In the genomic region with DNA sequence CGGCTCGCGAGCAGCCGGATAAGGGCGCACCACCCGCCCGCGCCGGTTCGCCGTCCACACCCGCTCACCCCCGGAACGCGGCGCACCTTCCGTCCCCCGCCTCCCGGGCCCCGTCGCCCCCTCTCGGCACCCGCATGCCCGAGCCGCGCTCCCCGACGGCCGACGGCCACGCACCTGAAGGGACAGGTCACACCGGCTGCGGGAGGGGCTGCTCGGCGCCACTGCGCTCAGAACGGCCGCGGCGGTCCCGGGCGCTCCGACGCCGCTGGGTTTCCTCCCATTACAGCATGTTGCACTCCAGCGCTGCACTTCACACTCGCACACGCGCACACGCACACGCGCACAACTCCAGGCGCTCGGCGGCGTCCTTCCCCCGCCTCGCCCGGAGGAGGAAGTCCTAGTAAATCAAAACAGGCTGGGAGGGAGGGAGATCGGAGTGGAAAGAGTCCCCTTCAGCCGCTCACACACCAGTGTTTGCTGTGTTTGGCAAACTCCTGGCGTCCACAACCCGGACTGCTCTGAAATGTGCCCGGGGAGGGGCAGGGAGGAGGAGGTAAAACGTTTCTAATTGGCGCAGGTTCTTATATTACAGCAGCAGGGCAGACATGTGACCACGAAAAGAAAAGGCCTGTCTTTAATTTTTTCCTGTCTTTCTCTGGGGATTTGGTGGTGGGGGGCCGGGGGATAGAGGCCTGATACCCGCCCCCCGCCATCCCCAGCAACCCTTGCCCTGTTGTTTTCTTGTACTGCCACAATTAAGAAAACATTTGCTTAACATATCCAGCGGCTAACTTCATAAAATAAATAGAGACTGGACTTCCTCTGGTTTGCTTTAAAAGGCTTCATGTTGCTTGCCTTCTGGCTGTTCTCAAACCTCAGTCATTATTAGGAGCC, we compare ENCODE assay signal across 8 cellular contexts.
A peak's percentile ranks its signal among the peaks of the same experiment; 100 is the strongest.
DNase-seq lines count a peak whose midpoint lies in the region; ATAC-seq, FAIRE-seq and TF ChIP-seq lines count a peak whose summit lies in the region.

No MANE protein-coding gene starts in this region.

- BruUV-seq in endothelial cell of umbilical vein (replicated peaks; lab: Mats Ljungman, UMichigan): no TSS peak

- CTCF ChIA-PET in endothelial cell of umbilical vein (lab: Charles Lee): interaction anchor here (1.0 kb wide), 1 partner anchor 83 kb away, joined by 3 read pairs; no protein-coding TSS in a partner anchor

- H3K36me3 ChIP-seq in endothelial cell of umbilical vein (ENCODE audit: control insufficient read depth in 2 of 2, extremely low read depth in 1 of 2, insufficient read depth in 2 of 2, low read length in 2 of 2): no peaks in the 10 kb centered on the region

- DNase-seq in NCI-H1092 treated with DMSO at 0.1 percent for 48 hours (lab: John Stamatoyannopoulos, UW): peak; percentile 6
- no peak for DNase-seq in NCI-H1092 (lab: John Stamatoyannopoulos, UW)
- peak; percentile 57 for DNase-seq in NCI-H774 (lab: John Stamatoyannopoulos, UW)
- DNase-seq in activated T-cell treated with anti-CD3 and anti-CD28 coated beads for 1 hour (ENCODE audit: low read depth): peak; percentile 26
- DNase-seq in endothelial cell of umbilical vein (ENCODE audit: low read depth, low spot score): peak; percentile 88
- peak; percentile 90 for DNase-seq in mesenteric fat pad (ENCODE audit: low spot score)
- DNase-seq in stimulated activated CD8-positive, alpha-beta memory T cell treated with anti-CD3 and anti-CD28 coated beads, Interleukin-2, amount 100 ng/mL, for 48 hours (ENCODE audit: low read depth in 2 of 2): peak; percentile 23 to 30

- no peaks in the 10 kb centered on the region for H4K20me1 ChIP-seq in endothelial cell of umbilical vein (replicated peaks; ENCODE audit: control insufficient read depth, extremely low read depth, insufficient read depth, low read length)

- dilution Hi-C loops in endothelial cell of umbilical vein (cut with MboI; ENCODE audit: extremely low pct_ligation_motif_present, low sequenced_read_pairs): no loop called here

- peak overlapping the region; percentile 97 for H3K4me2 ChIP-seq in endothelial cell of umbilical vein (ENCODE audit: insufficient read depth, low read length)

- peak; percentile 87 for FAIRE-seq in endothelial cell of umbilical vein (lab: Jason Lieb, UNC)

- TF ChIP-seq POLR2A in endothelial cell of umbilical vein (IDR thresholded peaks at IDR 0.05; ENCODE audit: low read depth, low read length): peak; percentile 34

- H3K27me3 ChIP-seq in endothelial cell of umbilical vein (ENCODE audit: control insufficient read depth in 2 of 2, insufficient read depth in 2 of 2, low read length in 2 of 2): peaks cover 4 to 12% of the 10 kb centered on the region in 2 experiments

- H3K9me1 ChIP-seq in endothelial cell of umbilical vein (replicated peaks; ENCODE audit: control insufficient read depth, extremely low read depth, insufficient read depth, low read length): no peaks in the 10 kb centered on the region

- no peak for TF ChIP-seq CTCF in endothelial cell of umbilical vein (IDR thresholded peaks at IDR 0.05; ENCODE audit: extremely low read depth in 1 of 2, insufficient read depth in 1 of 2, low read depth in 1 of 2, low read length in 2 of 2)

- H2AFZ ChIP-seq in endothelial cell of umbilical vein (ENCODE audit: low read depth, low read length): peak overlapping the region; percentile 95

- no peaks in the 10 kb centered on the region for H3K9me3 ChIP-seq in endothelial cell of umbilical vein (replicated peaks; ENCODE audit: control insufficient read depth, insufficient read depth, low read length)

- H3K4me1 ChIP-seq in endothelial cell of umbilical vein (ENCODE audit: control insufficient read depth, extremely low read depth, insufficient read depth, low read length): peaks cover 21% of the 10 kb centered on the region

- peaks cover 9% of the 10 kb centered on the region for H3K79me2 ChIP-seq in endothelial cell of umbilical vein (ENCODE audit: control insufficient read depth, insufficient read depth, low read length)

- H3K4me3 ChIP-seq in endothelial cell of umbilical vein (replicated peaks in 1 of 3; ENCODE audit: insufficient read depth in 1 of 3, low read depth in 1 of 3, low read length in 3 of 3): peak overlapping the region; percentile 92 to 96 (median 93)

- POLR2A ChIA-PET in endothelial cell of umbilical vein (lab: Charles Lee): no interaction called here

- intact Hi-C loops in endothelial cell of umbilical vein (cut with micrococcal nuclease): loop anchor here (1.0 to 2.0 kb wide), 3 partner anchors 15 to 341 kb away; no protein-coding TSS in a partner anchor

- peak overlapping the region; percentile 76 for H3K9ac ChIP-seq in endothelial cell of umbilical vein (replicated peaks; ENCODE audit: extremely low read depth, insufficient read depth, low read length)

- peak; percentile 21 for ATAC-seq in HG03095 (IDR thresholded peaks at IDR 0.05; ENCODE audit: unreplicated experiment)

- H3K27ac ChIP-seq in endothelial cell of umbilical vein (ENCODE audit: insufficient read depth, low read depth, low read length): no peak overlapping the region

TF ChIP-seq in endothelial cell of umbilical vein, 7 proteins besides CTCF, POLR2A, EP300 and RAD21:
- no peak for TF ChIP-seq FOS (IDR thresholded peaks at IDR 0.05; ENCODE audit: borderline replicate concordance, insufficient read depth, low read length)
- no peak for TF ChIP-seq EZH2 (IDR thresholded peaks at IDR 0.05; ENCODE audit: borderline replicate concordance, low read depth, low read length, severe bottlenecking)
- TF ChIP-seq POLR2AphosphoS5 (IDR thresholded peaks at IDR 0.05; ENCODE audit: insufficient read depth, low read depth, low read length): no peak
- no peak for TF ChIP-seq GATA2 (IDR thresholded peaks at IDR 0.05; ENCODE audit: insufficient read depth, insufficient read length, low read depth, low read length)
- no peak for TF ChIP-seq JUN (IDR thresholded peaks at IDR 0.05; ENCODE audit: borderline replicate concordance, insufficient read depth, insufficient read length, low read depth)
- TF ChIP-seq MYC (IDR thresholded peaks at IDR 0.05; ENCODE audit: low read depth, low read length): no peak
- TF ChIP-seq MAX (IDR thresholded peaks at IDR 0.05; ENCODE audit: insufficient read depth, insufficient read length): no peak
